ENCODE assay signal across 23 cellular contexts in genomic region chr9:130993303-130994030, GRCh38. TPM values are rescaled to one million over a fixed set of nuclear protein-coding genes. Genes with fewer than 3 reads are reported as not detected.
"Had no signal": no experiment of that assay in that cellular context is flagged by ENCODE, and none has a peak within 500 bp of the region (broad histone marks: within the 10 kb centered on the region; RNA-seq: fewer than 3 reads in every experiment).

No MANE protein-coding gene starts in this region.

- H3K4me3 ChIP-seq: breast epithelium had no signal

- H3K27ac ChIP-seq: breast epithelium, VCaP had no signal

- H3K27ac Mint-ChIP-seq: activated CD8-positive, alpha-beta T cell treated with anti-CD3 and anti-CD28 coated beads, Interleukin-2, amount 10 ng/mL, durations not matched to agents 7 days and 5 days; activated naive CD4-positive, alpha-beta T cell treated with anti-CD3 and anti-CD28 coated beads, Interleukin-2, amount 50 U/mL, for 24 hours; T-cell had no signal

- H3K36me3 ChIP-seq: breast epithelium had no signal

- H3K27me3 Mint-ChIP-seq: activated naive CD4-positive, alpha-beta T cell treated with anti-CD3 and anti-CD28 coated beads, Interleukin-2, amount 50 U/mL, for 24 hours had no signal

- H3K36me3 Mint-ChIP-seq: activated naive CD4-positive, alpha-beta T cell treated with anti-CD3 and anti-CD28 coated beads, Interleukin-2, amount 50 U/mL, for 24 hours; T-cell had no signal

- H3K9me3 Mint-ChIP-seq: activated naive CD4-positive, alpha-beta T cell treated with anti-CD3 and anti-CD28 coated beads, Interleukin-2, amount 50 U/mL, for 24 hours had no signal

- H3K4me3 Mint-ChIP-seq: activated CD8-positive, alpha-beta T cell treated with anti-CD3 and anti-CD28 coated beads, Interleukin-2, amount 10 ng/mL, durations not matched to agents 7 days and 5 days; activated naive CD4-positive, alpha-beta T cell treated with anti-CD3 and anti-CD28 coated beads, Interleukin-2, amount 50 U/mL, for 24 hours; T-cell had no signal

- H3K9me3 ChIP-seq: breast epithelium had no signal

- ATAC-seq: activated CD4-positive, CD25-positive, alpha-beta regulatory T cell treated with anti-CD3 and anti-CD28 coated beads, Interleukin-2, amount 50 U/mL, for 24 hours; activated CD8-positive, alpha-beta T cell treated with anti-CD3 and anti-CD28 coated beads, Interleukin-2, amount 10 ng/mL, durations not matched to agents 7 days and 5 days; T-cell had no signal

- FAIRE-seq: RCC 7860 had no signal

- DNase-seq: activated CD4-positive, alpha-beta T cell treated with anti-CD3 and anti-CD28 coated beads for 48 hours; activated CD4-positive, alpha-beta T cell treated with anti-CD3 and anti-CD28 coated beads, Interleukin-2, amount 50 U/mL, for 4 hours; activated CD8-positive, alpha-beta memory T cell treated with anti-CD3 and anti-CD28 coated beads, Interleukin-2, amount 50 U/mL, for 48 hours; activated CD8-positive, alpha-beta T cell treated with anti-CD3 and anti-CD28 coated beads, Interleukin-2, amount 10 ng/mL, durations not matched to agents 7 days and 5 days; activated T-cell treated with anti-CD3 and anti-CD28 coated beads, Interleukin-2, amount 50 U/mL, for 1 hour; caudate nucleus; KG1; NCI-H1092; NCI-H1417; NCI-H1694; NCI-H2081; NCI-H510A treated with DMSO at 0.1 percent for 48 hours; NK-92 treated with Interleukin-12 subunit alpha and Interleukin-12 subunit beta, amount 100 ng/mL, for 24 hours; SHP77 treated with DMSO at 0.1 percent for 48 hours; T-cell had no signal

- H3K4me1 ChIP-seq: breast epithelium had no signal

RNA-seq across cellular contexts. Expression of gene LAMC3, which starts 15.5 kb away (rescaled TPM):
- total RNA-seq: activated CD8-positive, alpha-beta T cell treated with anti-CD3 and anti-CD28 coated beads, Interleukin-2, amount 10 ng/mL, durations not matched to agents 7 days and 5 days; MCF 10A had no signal

RNA-seq across cellular contexts. Expression of gene FIBCD1, which starts 54.4 kb away (rescaled TPM):
- total RNA-seq: activated CD8-positive, alpha-beta T cell treated with anti-CD3 and anti-CD28 coated beads, Interleukin-2, amount 10 ng/mL, durations not matched to agents 7 days and 5 days; aorta; T-cell; T-helper 2 cell treated with Interferon-gamma antibody and Interleukin-4, amounts not matched to agents 100 ng/mL and 5 ng/mL, for 36 hours had no signal
